25 cellular contexts compared by ENCODE assay signal in genomic region chr3:47000922-47001730, GRCh38. TPM values are rescaled to one million over a fixed set of nuclear protein-coding genes. Genes with fewer than 3 reads are reported as not detected.
DNase-seq lines count a peak whose midpoint lies in the region; ATAC-seq and TF ChIP-seq lines count a peak whose summit lies in the region.
"Had no signal": no experiment of that assay in that cellular context is flagged by ENCODE, and none has a peak within 500 bp of the region (broad histone marks: within the 10 kb centered on the region; RNA-seq: fewer than 3 reads in every experiment).

No MANE protein-coding gene starts in this region.

- POLR2A ChIA-PET in HEK293 (lab: Yijun Ruan, JAX): no interaction called here

- H3K27ac ChIP-seq in BLaER1 treated with 17β-estradiol and CSF1 and Interleukin-3, amounts not matched to agents 10 nM and 100 nM: peak overlapping the region in 6 of 11 experiments; percentile 9 to 59 (median 31); a peak in 7 of 22 replicates
- no peak overlapping the region for H3K27ac ChIP-seq in HEK293 (ENCODE audit: extremely low read depth, low read depth, low read length)
- H3K27ac ChIP-seq: colonic mucosa, ovary, testis, uterus had no signal

- H3K36me3 ChIP-seq in BLaER1 treated with 17β-estradiol and CSF1 and Interleukin-3, amounts not matched to agents 10 nM and 100 nM: peaks cover 64 to 90% (median 74%) of the 10 kb centered on the region in 11 experiments
- H3K36me3 ChIP-seq in HEK293 (ENCODE audit: control insufficient read depth in 2 of 2, insufficient read depth in 1 of 2, low read length in 2 of 2): peaks cover 0 to 75% of the 10 kb centered on the region in 2 experiments; a peak in 1 of 3 replicates
- H3K36me3 ChIP-seq: ovary, uterus had no signal

- no peaks in the 10 kb centered on the region for H3K9me3 Mint-ChIP-seq in immature natural killer cell
- H3K9me3 Mint-ChIP-seq: activated naive CD4-positive, alpha-beta T cell treated with anti-CD3 and anti-CD28 coated beads, Interleukin-2, amount 50 U/mL, for 72 hours; naive thymus-derived CD8-positive, alpha-beta T cell; stimulated activated naive CD8-positive, alpha-beta T cell treated with anti-CD3 and anti-CD28 coated beads, Interleukin-15, Interleukin-2, amounts not matched to agents 100 ng/mL and 50 ng/mL, for 24 hours had no signal

- H3K4me3 Mint-ChIP-seq in immature natural killer cell: no peak overlapping the region
- H3K4me3 Mint-ChIP-seq: naive thymus-derived CD8-positive, alpha-beta T cell; stimulated activated naive CD8-positive, alpha-beta T cell treated with anti-CD3 and anti-CD28 coated beads, Interleukin-15, Interleukin-2, amounts not matched to agents 100 ng/mL and 50 ng/mL, for 24 hours had no signal

- peak overlapping the region in 10 of 11 experiments; percentile 27 to 71 (median 54); a peak in 19 of 22 replicates for H3K4me2 ChIP-seq in BLaER1 treated with 17β-estradiol and CSF1 and Interleukin-3, amounts not matched to agents 10 nM and 100 nM

- intact Hi-C loops in posterior vena cava (cut with DNase I): no loop called here

- H3K4me1 Mint-ChIP-seq in immature natural killer cell: peaks cover 33 to 34% of the 10 kb centered on the region in 2 donors

- no peak for TF ChIP-seq CTCF in HEK293 (tag by site-specific recombination; IDR thresholded peaks at IDR 0.05)

- H3K36me3 Mint-ChIP-seq in immature natural killer cell: peaks cover 3 to 52% (median 3%) of the 10 kb centered on the region in 3 donors

- no peaks in the 10 kb centered on the region for H3K9me3 ChIP-seq in BLaER1 treated with 17β-estradiol and CSF1 and Interleukin-3, amounts not matched to agents 10 nM and 100 nM (replicated peaks in 1 of 11)
- H3K9me3 ChIP-seq in HEK293 (ENCODE audit: control insufficient read depth, insufficient read depth, low read depth, low read length): no peaks in the 10 kb centered on the region
- H3K9me3 ChIP-seq: colonic mucosa, HAP-1, ovary, testis, uterus had no signal

- peak in 1 of 3 donors; percentile 21 for DNase-seq in immature natural killer cell
- peak; percentile 76 for DNase-seq in posterior vena cava (ENCODE audit: low spot score)
- DNase-seq: activated effector memory CD4-positive, alpha-beta T cell treated with Interleukin-2 at 50 U/mL for 16 hours; anterior cingulate cortex; C1 segment of cervical spinal cord; colonic mucosa; NCI-H1436 treated with DMSO at 0.1 percent for 48 hours; NCI-H2081 treated with DMSO at 0.1 percent for 48 hours; NCI-H2227 treated with DMSO at 0.1 percent for 48 hours; NCI-H526 treated with DMSO at 0.1 percent for 48 hours; NK-92 treated with Interleukin-12 subunit alpha and Interleukin-12 subunit beta, amount 100 ng/mL, for 24 hours; retina; small intestine; testis; uterus had no signal

- CTCF ChIA-PET in HEK293 (lab: Yijun Ruan, JAX): interaction anchor here (0.6 to 1.0 kb wide), 2 partner anchors 20 to 324 kb away, joined by 3 to 4 read pairs; no protein-coding TSS in a partner anchor

- H3K4me3 ChIP-seq in BLaER1 treated with 17β-estradiol and CSF1 and Interleukin-3, amounts not matched to agents 10 nM and 100 nM: no peak overlapping the region
- H3K4me3 ChIP-seq in HEK293 (ENCODE audit: low read depth, low read length): no peak overlapping the region
- H3K4me3 ChIP-seq: colonic mucosa, HAP-1, ovary, testis, uterus had no signal

- H3K9ac ChIP-seq in BLaER1 treated with 17β-estradiol and CSF1 and Interleukin-3, amounts not matched to agents 10 nM and 100 nM: peak overlapping the region in 10 of 11 experiments; percentile 1 to 61 (median 39); a peak in 11 of 22 replicates

- peaks cover 37 to 55% (median 48%) of the 10 kb centered on the region in 10 experiments for H3K4me1 ChIP-seq in BLaER1 treated with 17β-estradiol and CSF1 and Interleukin-3, amounts not matched to agents 10 nM and 100 nM
- H3K4me1 ChIP-seq in HEK293 (ENCODE audit: control insufficient read depth, insufficient read depth, low read length): no peaks in the 10 kb centered on the region
- H3K4me1 ChIP-seq: colonic mucosa, HAP-1, testis, uterus had no signal

- H3K27me3 ChIP-seq in BLaER1 treated with 17β-estradiol and CSF1 and Interleukin-3, amounts not matched to agents 10 nM and 100 nM: no peaks in the 10 kb centered on the region
- H3K27me3 ChIP-seq: colonic mucosa, ovary, testis, uterus had no signal

- peaks cover 0 to 97% (median 0%) of the 10 kb centered on the region in 11 experiments; a peak in 7 of 22 replicates for H4K20me1 ChIP-seq in BLaER1 treated with 17β-estradiol and CSF1 and Interleukin-3, amounts not matched to agents 10 nM and 100 nM

- no peak for ATAC-seq in GM18519 (IDR thresholded peaks at IDR 0.05; ENCODE audit: low FRiP score, unreplicated experiment)
- ATAC-seq in GM21515 (IDR thresholded peaks at IDR 0.05; ENCODE audit: unreplicated experiment): no peak
- no peak for ATAC-seq in GM19455 (IDR thresholded peaks at IDR 0.05; ENCODE audit: unreplicated experiment)
- ATAC-seq: naive thymus-derived CD8-positive, alpha-beta T cell had no signal

- H3K27ac Mint-ChIP-seq in immature natural killer cell: peak overlapping the region; percentile 35 to 76 (median 56)
- H3K27ac Mint-ChIP-seq: stimulated activated naive CD8-positive, alpha-beta T cell treated with anti-CD3 and anti-CD28 coated beads, Interleukin-15, Interleukin-2, amounts not matched to agents 100 ng/mL and 50 ng/mL, for 24 hours had no signal

- H3K27me3 Mint-ChIP-seq in immature natural killer cell (ENCODE audit: low read depth in 3 of 3): peaks cover 0 to 6% (median 5%) of the 10 kb centered on the region in 3 donors
- H3K27me3 Mint-ChIP-seq: naive thymus-derived CD8-positive, alpha-beta T cell; stimulated activated naive CD8-positive, alpha-beta T cell treated with anti-CD3 and anti-CD28 coated beads, Interleukin-15, Interleukin-2, amounts not matched to agents 100 ng/mL and 50 ng/mL, for 24 hours had no signal

TF ChIP-seq in HEK293, 187 proteins besides CTCF, POLR2A, EP300 and RAD21 (continues in another document):
- TF ChIP-seq EGR2 (tag by site-specific recombination; IDR thresholded peaks at IDR 0.05; ENCODE audit: low read depth) (peak; percentile 66; the same call in 1 of the 2 replicates), ZNF621 (tag by site-specific recombination; IDR thresholded peaks at IDR 0.05) (no peak), ZNF404 (tag by site-specific recombination; IDR thresholded peaks at IDR 0.05) (no peak), ZNF248 (tag by site-specific recombination; IDR thresholded peaks at IDR 0.05) (no peak), KLF1 (tag by site-specific recombination; IDR thresholded peaks at IDR 0.05) (peak; percentile 43), ZNF433 (tag by site-specific recombination; IDR thresholded peaks at IDR 0.05; ENCODE audit: low read depth) (no peak), FEZF1 (tag by site-specific recombination; IDR thresholded peaks at IDR 0.05) (no peak)
- TF ChIP-seq, protein P1, sequence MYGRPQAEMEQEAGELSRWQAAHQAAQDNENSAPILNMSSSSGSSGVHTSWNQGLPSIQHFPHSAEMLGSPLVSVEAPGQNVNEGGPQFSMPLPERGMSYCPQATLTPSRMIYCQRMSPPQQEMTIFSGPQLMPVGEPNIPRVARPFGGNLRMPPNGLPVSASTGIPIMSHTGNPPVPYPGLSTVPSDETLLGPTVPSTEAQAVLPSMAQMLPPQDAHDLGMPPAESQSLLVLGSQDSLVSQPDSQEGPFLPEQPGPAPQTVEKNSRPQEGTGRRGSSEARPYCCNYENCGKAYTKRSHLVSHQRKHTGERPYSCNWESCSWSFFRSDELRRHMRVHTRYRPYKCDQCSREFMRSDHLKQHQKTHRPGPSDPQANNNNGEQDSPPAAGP (tag by site-specific recombination; IDR thresholded peaks at IDR 0.05): no peak
- TF ChIP-seq, protein P2, sequence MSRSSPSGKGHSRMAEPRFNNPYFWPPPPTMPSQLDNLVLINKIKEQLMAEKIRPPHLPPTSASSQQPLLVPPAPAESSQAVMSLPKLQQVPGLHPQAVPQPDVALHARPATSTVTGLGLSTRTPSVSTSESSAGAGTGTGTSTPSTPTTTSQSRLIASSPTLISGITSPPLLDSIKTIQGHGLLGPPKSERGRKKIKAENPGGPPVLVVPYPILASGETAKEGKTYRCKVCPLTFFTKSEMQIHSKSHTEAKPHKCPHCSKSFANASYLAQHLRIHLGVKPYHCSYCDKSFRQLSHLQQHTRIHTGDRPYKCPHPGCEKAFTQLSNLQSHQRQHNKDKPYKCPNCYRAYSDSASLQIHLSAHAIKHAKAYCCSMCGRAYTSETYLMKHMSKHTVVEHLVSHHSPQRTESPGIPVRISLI (tag by site-specific recombination; IDR thresholded peaks at IDR 0.05): no peak

RNA-seq across cellular contexts. Expression of gene NBEAL2, which starts 21.7 kb away (rescaled TPM):
- polyA plus RNA-seq in immature natural killer cell: 10 to 100 TPM in 1 of 3 donors, 1 to 10 TPM in 2; 7.9 to 28.4 (median 9.9) TPM
- 10 to 100 TPM; 26.0 to 33.1 TPM for total RNA-seq in posterior vena cava

RNA-seq across cellular contexts. Expression of gene CCDC12, which starts 24.6 kb away (rescaled TPM):
- 100 to 1,000 TPM; 114 to 174 (median 129) TPM for polyA plus RNA-seq in immature natural killer cell
- total RNA-seq in posterior vena cava: 10 to 100 TPM; 21.5 to 26.0 TPM
